Comparison of ENCODE assay signal across 17 cellular contexts in the genomic region with DNA sequence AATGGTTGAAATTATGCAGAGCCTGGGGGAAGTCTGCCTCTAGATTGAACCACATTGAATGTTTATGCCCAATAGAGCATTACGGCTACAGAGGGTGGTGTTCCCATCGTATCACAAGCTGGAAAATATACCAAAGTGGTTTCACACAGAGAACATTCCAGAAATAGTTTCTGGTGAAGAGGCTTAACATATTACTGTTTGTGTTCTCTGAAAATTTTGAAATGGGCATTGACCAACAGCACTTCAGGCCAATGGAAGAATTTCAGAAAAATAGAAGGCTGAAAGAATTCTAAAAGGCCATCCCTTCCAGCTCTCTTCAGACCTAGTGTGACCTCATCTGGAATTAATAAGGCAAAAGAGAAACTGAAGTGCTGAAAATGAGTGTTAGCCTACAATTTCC.
DNase-seq lines count a peak whose midpoint lies in the region; ATAC-seq and TF ChIP-seq lines count a peak whose summit lies in the region.
"Had no signal": no experiment of that assay in that cellular context is flagged by ENCODE, and none has a peak within 500 bp of the region (broad histone marks: within the 10 kb centered on the region; RNA-seq: fewer than 3 reads in every experiment).

No MANE protein-coding gene starts in this region.

- CTCF ChIA-PET in MCF 10A (lab: Yijun Ruan, JAX) = interaction anchor here (1.5 kb wide), 1 partner anchor 88 kb away, joined by 11 read pairs; no protein-coding TSS in a partner anchor
- CTCF ChIA-PET in activated CD8-positive, alpha-beta memory T cell treated with anti-CD3 and anti-CD28 coated beads, Interleukin-2, amount 10 ng/mL, durations not matched to agents 7 days and 5 days (lab: Charles Lee) = no interaction called here

- no peak overlapping the region for H3K4me3 Mint-ChIP-seq in MCF 10A (ENCODE audit: unreplicated experiment)
- H3K4me3 Mint-ChIP-seq in activated CD8-positive, alpha-beta memory T cell treated with anti-CD3 and anti-CD28 coated beads, Interleukin-2, amount 10 ng/mL, durations not matched to agents 7 days and 5 days = no peak overlapping the region
- H3K4me3 Mint-ChIP-seq: activated naive CD4-positive, alpha-beta T cell treated with anti-CD3 and anti-CD28 coated beads, Interleukin-2, amount 10 ng/mL, durations not matched to agents 7 days and 5 days; H9 had no signal

- H3K27me3 Mint-ChIP-seq in MCF 10A (ENCODE audit: insufficient read depth, unreplicated experiment) = no peaks in the 10 kb centered on the region
- H3K27me3 Mint-ChIP-seq in activated CD8-positive, alpha-beta memory T cell treated with anti-CD3 and anti-CD28 coated beads, Interleukin-2, amount 10 ng/mL, durations not matched to agents 7 days and 5 days = no peaks in the 10 kb centered on the region
- H3K27me3 Mint-ChIP-seq: activated naive CD4-positive, alpha-beta T cell treated with anti-CD3 and anti-CD28 coated beads, Interleukin-2, amount 10 ng/mL, durations not matched to agents 7 days and 5 days had no signal

- no peak overlapping the region for H3K27ac Mint-ChIP-seq in MCF 10A (ENCODE audit: low read depth, unreplicated experiment)
- H3K27ac Mint-ChIP-seq in activated CD8-positive, alpha-beta memory T cell treated with anti-CD3 and anti-CD28 coated beads, Interleukin-2, amount 10 ng/mL, durations not matched to agents 7 days and 5 days = no peak overlapping the region
- H3K27ac Mint-ChIP-seq: activated naive CD4-positive, alpha-beta T cell treated with anti-CD3 and anti-CD28 coated beads, Interleukin-2, amount 10 ng/mL, durations not matched to agents 7 days and 5 days; H9 had no signal

- no TSS peak for BruUV-seq in MCF 10A (replicated peaks; lab: Mats Ljungman, UMichigan)

- POLR2A ChIA-PET in MCF 10A (lab: Yijun Ruan, JAX) = no interaction called here

- H3K9me3 Mint-ChIP-seq in MCF 10A (ENCODE audit: unreplicated experiment) = no peaks in the 10 kb centered on the region
- H3K9me3 Mint-ChIP-seq in activated CD8-positive, alpha-beta memory T cell treated with anti-CD3 and anti-CD28 coated beads, Interleukin-2, amount 10 ng/mL, durations not matched to agents 7 days and 5 days (ENCODE audit: low read depth) = no peaks in the 10 kb centered on the region
- H3K9me3 Mint-ChIP-seq: activated naive CD4-positive, alpha-beta T cell treated with anti-CD3 and anti-CD28 coated beads, Interleukin-2, amount 10 ng/mL, durations not matched to agents 7 days and 5 days; H9 had no signal

- DNase-seq in breast epithelium (ENCODE audit: low spot score in 2 of 2) = no peak
- DNase-seq in MCF 10A (ENCODE audit: unreplicated experiment) = no peak
- DNase-seq in cardiac fibroblast (ENCODE audit: low read depth in 2 of 2) = peak; percentile 65 to 83
- DNase-seq in left lung = no peak
- DNase-seq in aorta = no peak
- DNase-seq in NCI-H524 (lab: John Stamatoyannopoulos, UW) = no peak
- no peak for DNase-seq in activated CD8-positive, alpha-beta memory T cell treated with anti-CD3 and anti-CD28 coated beads, Interleukin-2, amount 10 ng/mL, durations not matched to agents 7 days and 5 days
- DNase-seq: activated naive CD4-positive, alpha-beta T cell treated with anti-CD3 and anti-CD28 coated beads, Interleukin-2, amount 10 ng/mL, durations not matched to agents 7 days and 5 days; H9; head of caudate nucleus; NCI-H1417; NCI-H524 treated with DMSO at 0.1 percent for 48 hours; RPMI8226; spleen; transverse colon had no signal

- intact Hi-C loops in breast epithelium (cut with DNase I; ENCODE audit: low total_unique reads) = no loop called here
- intact Hi-C loops in MCF 10A (cut with micrococcal nuclease) = no loop called here
- intact Hi-C loops in left lung (cut with DNase I) = no loop called here
- intact Hi-C loops in aorta (cut with DNase I) = no loop called here

- H3K36me3 ChIP-seq in breast epithelium (no peaks in the 10 kb centered on the region), left lung (no peaks in the 10 kb centered on the region), aorta (ENCODE audit: control insufficient read depth in 1 of 2, insufficient read depth in 2 of 2, low read length in 1 of 2) (no peaks in the 10 kb centered on the region)
- H3K36me3 ChIP-seq: spleen, transverse colon had no signal

- peak overlapping the region; percentile 31 to 59 for H3K27ac ChIP-seq in breast epithelium
- no peak overlapping the region for H3K27ac ChIP-seq in left lung
- no peak overlapping the region for H3K27ac ChIP-seq in aorta (ENCODE audit: low read depth in 1 of 2, low read length in 2 of 2)
- H3K27ac ChIP-seq: 22Rv1, spleen had no signal

- WGBS in aorta, 2 donors = 14 to 16% methylated on average over 2 of the region's 2 CpGs

- no peak for TF ChIP-seq POLR2A in breast epithelium (IDR thresholded peaks at IDR 0.05)

- no peak for TF ChIP-seq CTCF in breast epithelium (IDR thresholded peaks at IDR 0.05)
- no peak for TF ChIP-seq CTCF in MCF 10A (IDR thresholded peaks at IDR 0.05; ENCODE audit: unreplicated experiment)
- TF ChIP-seq CTCF in cardiac fibroblast (IDR thresholded peaks at IDR 0.05; ENCODE audit: low read depth, low read length) = no peak
- TF ChIP-seq CTCF in left lung (IDR thresholded peaks at IDR 0.05) = no peak

- H3K4me1 ChIP-seq in breast epithelium (no peaks in the 10 kb centered on the region), left lung (no peaks in the 10 kb centered on the region), aorta (ENCODE audit: control insufficient read depth in 1 of 2, insufficient read depth in 2 of 2, low read length in 2 of 2) (no peaks in the 10 kb centered on the region)
- H3K4me1 ChIP-seq: spleen, transverse colon had no signal

- no peaks in the 10 kb centered on the region for H3K36me3 Mint-ChIP-seq in MCF 10A (ENCODE audit: insufficient read depth, unreplicated experiment)
- H3K36me3 Mint-ChIP-seq in activated CD8-positive, alpha-beta memory T cell treated with anti-CD3 and anti-CD28 coated beads, Interleukin-2, amount 10 ng/mL, durations not matched to agents 7 days and 5 days = no peaks in the 10 kb centered on the region
- H3K36me3 Mint-ChIP-seq: activated naive CD4-positive, alpha-beta T cell treated with anti-CD3 and anti-CD28 coated beads, Interleukin-2, amount 10 ng/mL, durations not matched to agents 7 days and 5 days had no signal

- peak; percentile 52 for ATAC-seq in left lung
- ATAC-seq in aorta (ENCODE audit: low FRiP score) = peak; percentile 47
- no peak for ATAC-seq in GM21528 (IDR thresholded peaks at IDR 0.05; ENCODE audit: low FRiP score, unreplicated experiment)
- no peak for ATAC-seq in activated CD8-positive, alpha-beta memory T cell treated with anti-CD3 and anti-CD28 coated beads, Interleukin-2, amount 10 ng/mL, durations not matched to agents 7 days and 5 days

- H3K27me3 ChIP-seq in breast epithelium (no peaks in the 10 kb centered on the region), left lung (no peaks in the 10 kb centered on the region), aorta (ENCODE audit: control insufficient read depth in 1 of 2, insufficient read depth in 2 of 2, low read length in 1 of 2) (no peaks in the 10 kb centered on the region)
- H3K27me3 ChIP-seq: spleen, transverse colon had no signal

- H3K9me3 ChIP-seq in breast epithelium (no peaks in the 10 kb centered on the region), left lung (no peaks in the 10 kb centered on the region), aorta (ENCODE audit: control insufficient read depth, low read length) (no peaks in the 10 kb centered on the region)
- H3K9me3 ChIP-seq: spleen, transverse colon had no signal

- no peaks in the 10 kb centered on the region for H3K4me1 Mint-ChIP-seq in MCF 10A (ENCODE audit: insufficient read depth, unreplicated experiment)
- no peaks in the 10 kb centered on the region for H3K4me1 Mint-ChIP-seq in activated CD8-positive, alpha-beta memory T cell treated with anti-CD3 and anti-CD28 coated beads, Interleukin-2, amount 10 ng/mL, durations not matched to agents 7 days and 5 days
- H3K4me1 Mint-ChIP-seq: activated naive CD4-positive, alpha-beta T cell treated with anti-CD3 and anti-CD28 coated beads, Interleukin-2, amount 10 ng/mL, durations not matched to agents 7 days and 5 days; H9 had no signal

- no peak overlapping the region for H3K4me3 ChIP-seq in breast epithelium
- no peak overlapping the region for H3K4me3 ChIP-seq in cardiac fibroblast (replicated peaks in 1 of 2; ENCODE audit: low read depth in 2 of 2, low read length in 2 of 2)
- H3K4me3 ChIP-seq in left lung = no peak overlapping the region
- H3K4me3 ChIP-seq in aorta (ENCODE audit: low read length in 2 of 2) = no peak overlapping the region
- H3K4me3 ChIP-seq: spleen, transverse colon had no signal

Comparison
In these comparisons a context has a peak if more than half of its experiments do, and no peak if none do; other contexts are left out.
1. DNase-seq: peak in cardiac fibroblast (2 of 2); none in breast epithelium (0 of 2), MCF 10A (single experiment), left lung (0 of 2), aorta (0 of 2), NCI-H524 (0 of 2) and activated CD8-positive, alpha-beta memory T cell treated with anti-CD3 and anti-CD28 coated beads, Interleukin-2, amount 10 ng/mL, durations not matched to agents 7 days and 5 days (single experiment).
2. H3K27ac ChIP-seq: peak in breast epithelium (2 of 2); none in left lung (0 of 2) and aorta (0 of 2).
3. ATAC-seq: peak in left lung (single experiment) and aorta (single experiment); none in GM21528 (single experiment) and activated CD8-positive, alpha-beta memory T cell treated with anti-CD3 and anti-CD28 coated beads, Interleukin-2, amount 10 ng/mL, durations not matched to agents 7 days and 5 days (single experiment).